Comparison of ENCODE assay signal across 2 cellular contexts in genomic region chr2:88543541-88544057, GRCh38.
TF ChIP-seq lines count a peak whose summit lies in the region.

No MANE protein-coding gene starts in this region.

TF ChIP-seq in IMR-90, 13 proteins besides CTCF, POLR2A, EP300 and RAD21:
- TF ChIP-seq SMC3 (IDR thresholded peaks at IDR 0.05; ENCODE audit: low read depth, low read length), result no peak
- no peak for TF ChIP-seq MXI1 (IDR thresholded peaks at IDR 0.05; ENCODE audit: borderline replicate concordance, low read depth, low read length)
- TF ChIP-seq FOS (IDR thresholded peaks at IDR 0.05; ENCODE audit: low read depth, low read length), result no peak
- no peak for TF ChIP-seq CHD1 (IDR thresholded peaks at IDR 0.05; ENCODE audit: low read depth, low read length)
- TF ChIP-seq NFE2L2 (IDR thresholded peaks at IDR 0.05; ENCODE audit: low read depth, low read length), result no peak
- no peak for TF ChIP-seq CEBPB (IDR thresholded peaks at IDR 0.05; ENCODE audit: low read depth, low read length)
- no peak for TF ChIP-seq MAFK (IDR thresholded peaks at IDR 0.05; ENCODE audit: low read depth, low read length)
- no peak for TF ChIP-seq RCOR1 (IDR thresholded peaks at IDR 0.05; ENCODE audit: insufficient replicate concordance, low read length)
- no peak for TF ChIP-seq RFX5 (IDR thresholded peaks at IDR 0.05; ENCODE audit: low read depth, low read length)
- TF ChIP-seq USF2 (IDR thresholded peaks at IDR 0.05; ENCODE audit: low read depth, low read length), result no peak
- TF ChIP-seq ELK1 (IDR thresholded peaks at IDR 0.05; ENCODE audit: borderline replicate concordance, low read depth, low read length), result no peak
- no peak for TF ChIP-seq MAZ (IDR thresholded peaks at IDR 0.05; ENCODE audit: borderline replicate concordance, low read depth, low read length)
- no peak for TF ChIP-seq BHLHE40 (IDR thresholded peaks at IDR 0.05; ENCODE audit: low read depth, low read length)

TF ChIP-seq in H1, 55 proteins besides CTCF, POLR2A, EP300 and RAD21:
- TF ChIP-seq KDM1A (IDR thresholded peaks at IDR 0.05; ENCODE audit: borderline replicate concordance, low read length), result no peak
- TF ChIP-seq TAF1 (IDR thresholded peaks at IDR 0.05; ENCODE audit: low read depth, low read length), result no peak
- TF ChIP-seq CBX8 (IDR thresholded peaks at IDR 0.05; ENCODE audit: borderline replicate concordance, low read depth, low read length), result no peak
- no peak for TF ChIP-seq SAP30 (IDR thresholded peaks at IDR 0.05; ENCODE audit: insufficient read depth, insufficient replicate concordance, low read length)
- TF ChIP-seq CHD7 (IDR thresholded peaks at IDR 0.05; ENCODE audit: insufficient replicate concordance, low read length), result no peak
- no peak for TF ChIP-seq YY1 (IDR thresholded peaks at IDR 0.05; ENCODE audit: low read depth, low read length)
- no peak for TF ChIP-seq SIRT6 (IDR thresholded peaks at IDR 0.05; ENCODE audit: low read length)
- TF ChIP-seq BRCA1 (IDR thresholded peaks at IDR 0.05; ENCODE audit: low read depth, low read length), result no peak
- no peak for TF ChIP-seq SP4 (IDR thresholded peaks at IDR 0.05; ENCODE audit: low read length)
- no peak for TF ChIP-seq BACH1 (IDR thresholded peaks at IDR 0.05; ENCODE audit: low read length)
- TF ChIP-seq HDAC6 (IDR thresholded peaks at IDR 0.05; ENCODE audit: low read depth, low read length), result no peak
- no peak for TF ChIP-seq SP1 (IDR thresholded peaks at IDR 0.05; ENCODE audit: low read depth, low read length)
- TF ChIP-seq SP2 (IDR thresholded peaks at IDR 0.05; ENCODE audit: low read length), result no peak
- no peak for TF ChIP-seq GABPA (IDR thresholded peaks at IDR 0.05; ENCODE audit: borderline replicate concordance, insufficient read depth, low read length)
- no peak for TF ChIP-seq HDAC2 (IDR thresholded peaks at IDR 0.05; ENCODE audit: borderline replicate concordance in 1 of 2, low read depth in 2 of 2, low read length in 2 of 2)
- TF ChIP-seq TBP (IDR thresholded peaks at IDR 0.05; ENCODE audit: low read depth, low read length), result no peak
- no peak for TF ChIP-seq KDM4A (IDR thresholded peaks at IDR 0.05; ENCODE audit: low read depth, low read length, severe bottlenecking)
- no peak for TF ChIP-seq SIX5 (IDR thresholded peaks at IDR 0.05; ENCODE audit: low read depth, low read length)
- no peak for TF ChIP-seq ATF3 (IDR thresholded peaks at IDR 0.05; ENCODE audit: insufficient read depth, low read depth, low read length)
TF ChIP-seq in H1: peak in this region for 0.
